ENCODE assay signal across 22 cellular contexts in genomic region chr12:72485017-72485701, GRCh38.
"Had no signal": no experiment of that assay in that cellular context is flagged by ENCODE, and none has a peak within 500 bp of the region (broad histone marks: within the 10 kb centered on the region; RNA-seq: fewer than 3 reads in every experiment).

No MANE protein-coding gene starts in this region.

- H3K9me3 ChIP-seq: esophagus squamous epithelium, prostate gland, testis, tibial artery had no signal

- H3K36me3 ChIP-seq: esophagus squamous epithelium, prostate gland, right atrium auricular region, tibial artery had no signal

- H3K27ac ChIP-seq: esophagus squamous epithelium, prostate gland, right atrium auricular region, testis, tibial artery had no signal

- H3K4me2 ChIP-seq: smooth muscle cell had no signal

- ATAC-seq: effector memory CD8-positive, alpha-beta T cell; naive thymus-derived CD4-positive, alpha-beta T cell; sciatic nerve; stimulated activated effector memory CD8-positive, alpha-beta T cell treated with anti-CD3 and anti-CD28 coated beads, Interleukin-12 subunit alpha, Interleukin-12 subunit beta, amount 100 ng/mL, for 72 hours; stimulated activated naive CD8-positive, alpha-beta T cell treated with anti-CD3 and anti-CD28 coated beads, Interleukin-15, Interleukin-2, amounts not matched to agents 100 U/mL and 50 U/mL, for 24 hours had no signal

- H3K27me3 ChIP-seq: esophagus squamous epithelium, right atrium auricular region, testis, tibial artery had no signal

- DNase-seq: cortex of kidney; effector memory CD8-positive, alpha-beta T cell; erythroblast; esophagus squamous epithelium; foreskin melanocyte; glutamatergic neuron; hypothalamus; immature natural killer cell; mesenchymal stem cell; naive thymus-derived CD4-positive, alpha-beta T cell; nephron progenitor cell; nucleus accumbens; stimulated activated CD4-positive, alpha-beta T cell treated with anti-CD3 and anti-CD28 coated beads, Interleukin-2, amount 100 ng/mL, for 24 hours; stimulated activated CD4-positive, alpha-beta T cell treated with anti-CD3 and anti-CD28 coated beads, Interleukin-4, amount 100 ng/mL, for 24 hours; stimulated activated naive CD8-positive, alpha-beta T cell treated with anti-CD3 and anti-CD28 coated beads, Interleukin-15, Interleukin-2, amounts not matched to agents 100 U/mL and 50 U/mL, for 24 hours; testis; tibial artery had no signal

- H3K4me1 ChIP-seq: esophagus squamous epithelium, prostate gland, right atrium auricular region, testis, tibial artery had no signal

- H3K4me3 ChIP-seq: esophagus squamous epithelium, prostate gland, right atrium auricular region, smooth muscle cell, testis, tibial artery had no signal
